Comparison of ENCODE assay signal across 8 cellular contexts in the genomic region with DNA sequence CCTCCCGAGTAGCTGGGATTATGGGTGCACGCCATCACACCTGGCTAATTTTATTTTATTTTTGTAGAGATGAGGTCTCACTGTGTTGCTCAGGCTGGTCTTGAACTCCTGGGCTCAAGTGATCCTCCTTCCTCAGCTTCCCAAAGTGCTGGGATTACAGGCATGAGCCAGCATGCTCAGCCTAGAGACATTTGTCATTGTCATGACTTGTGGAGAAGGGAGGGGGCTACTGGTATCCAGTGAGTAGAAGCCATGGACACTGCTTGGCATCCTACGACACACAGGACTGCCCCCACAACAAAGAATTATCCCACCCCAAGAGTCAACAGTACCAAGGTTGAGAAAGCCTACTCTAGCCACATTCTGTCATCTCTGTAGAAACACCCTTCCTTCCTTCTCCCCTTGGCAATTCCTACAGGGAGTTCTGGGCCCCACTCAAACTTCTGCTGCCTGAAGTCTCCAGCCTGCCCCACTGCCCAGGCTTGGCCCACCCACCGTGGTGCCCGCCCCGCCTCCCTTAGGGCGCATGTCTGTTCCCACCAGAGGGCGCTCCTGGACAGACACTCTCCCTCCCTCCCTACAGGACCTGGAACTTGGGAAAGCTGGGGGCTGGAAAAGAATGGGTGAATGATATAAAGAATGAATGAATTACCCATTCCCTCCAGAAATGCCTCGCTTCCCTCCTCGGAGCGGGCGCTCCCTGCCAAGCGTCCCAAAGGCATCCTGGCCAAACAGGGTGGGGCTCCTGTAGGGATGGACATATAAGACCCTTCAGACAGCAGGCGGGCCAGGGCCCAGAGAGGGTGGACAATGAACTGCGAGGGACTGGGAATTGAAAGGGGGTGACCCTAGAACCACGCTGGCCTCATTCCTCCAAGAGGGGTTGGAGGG. TPM values are rescaled to one million over a fixed set of nuclear protein-coding genes. Genes with fewer than 3 reads are reported as not detected.
DNase-seq lines count a peak whose midpoint lies in the region; ATAC-seq and TF ChIP-seq lines count a peak whose summit lies in the region.

No MANE protein-coding gene starts in this region.

- ATAC-seq in sciatic nerve (peak; percentile 63), HG03378 (IDR thresholded peaks at IDR 0.05; ENCODE audit: unreplicated experiment) (no peak), HG02840 (IDR thresholded peaks at IDR 0.05; ENCODE audit: low FRiP score, unreplicated experiment) (no peak)

- no peak overlapping the region for H3K4me3 ChIP-seq in GM06990 (replicated peaks; ENCODE audit: low read depth, low read length)

- H3K36me3 ChIP-seq in GM06990 (ENCODE audit: control insufficient read depth, insufficient read depth, low read length): no peaks in the 10 kb centered on the region

- DNase-seq in GM06990 (ENCODE audit: extremely low read depth, insufficient read length): peak; percentile 66
- peak; percentile 60 for DNase-seq in NCI-H1105 treated with DMSO at 0.1 percent for 48 hours (lab: John Stamatoyannopoulos, UW)
- DNase-seq in T-helper 2 cell: peak; percentile 57 to 70 (median 60)
- DNase-seq in anterior cingulate cortex (lab: John Stamatoyannopoulos, UW): peak in 51 of 58 donors; percentile 5 to 83 (median 48)
- DNase-seq in hepatic stellate cell (ENCODE audit: low spot score): peak; percentile 82
- peak; percentile 92 for DNase-seq in sciatic nerve (ENCODE audit: low spot score)

- TF ChIP-seq CTCF in GM06990 (IDR thresholded peaks at IDR 0.05; ENCODE audit: insufficient read depth, low read length, poor library complexity, severe bottlenecking): peak; percentile 88

- intact Hi-C loops in sciatic nerve (cut with DNase I): loop anchor here (2.0 kb wide), 1 partner anchor 15 kb away; no protein-coding TSS in a partner anchor

- H3K27me3 ChIP-seq in GM06990 (replicated peaks; ENCODE audit: control insufficient read depth, insufficient read depth, low read length): no peaks in the 10 kb centered on the region

RNA-seq across cellular contexts. Expression of gene EMP3, which starts 5.5 kb away (rescaled TPM):
- total RNA-seq in sciatic nerve: 119 TPM

RNA-seq across cellular contexts. Expression of gene TMEM143, which starts 43.8 kb away (rescaled TPM):
- 11.2 TPM for total RNA-seq in sciatic nerve

RNA-seq across cellular contexts. Expression of gene SYNGR4, which starts 44.3 kb away (rescaled TPM):
- total RNA-seq in sciatic nerve: not detected

RNA-seq across cellular contexts. Expression of gene ZNF114, which starts 50.0 kb away (rescaled TPM):
- 1.1 TPM for total RNA-seq in sciatic nerve
